Comparison of ENCODE assay signal across 8 cellular contexts in the genomic region with DNA sequence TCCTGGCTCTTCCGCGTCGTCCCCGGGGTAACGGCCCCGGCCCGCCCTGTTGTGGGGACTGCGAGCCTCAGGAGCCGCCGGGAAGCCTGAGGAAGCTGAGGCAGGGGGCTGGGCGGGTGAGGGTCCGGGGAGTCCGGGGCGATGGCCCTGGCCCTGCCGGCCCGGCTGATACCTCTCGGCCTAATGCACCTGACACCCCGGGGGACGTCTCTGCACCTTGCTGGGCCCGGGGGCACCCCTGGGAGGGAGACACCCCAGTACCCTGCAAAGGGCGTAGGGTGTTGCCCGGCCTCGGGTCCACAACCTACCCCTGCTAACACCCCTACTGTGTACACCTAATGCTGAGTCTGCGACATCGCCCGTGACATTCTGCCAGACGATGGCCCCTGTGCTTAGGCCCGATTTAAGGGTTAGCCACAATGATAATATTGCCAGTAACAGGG. TPM values are rescaled to one million over a fixed set of nuclear protein-coding genes. Genes with fewer than 3 reads are reported as not detected.
DNase-seq lines count a peak whose midpoint lies in the region; ATAC-seq and TF ChIP-seq lines count a peak whose summit lies in the region.

No MANE protein-coding gene starts in this region.

- H3K27me3 ChIP-seq in iPS-15b (ENCODE audit: control insufficient read depth, insufficient read depth, low read length) = no peaks in the 10 kb centered on the region

- no peaks in the 10 kb centered on the region for H3K9me3 Mint-ChIP-seq in activated CD8-positive, alpha-beta T cell treated with anti-CD3 and anti-CD28 coated beads for 36 hours
- H3K9me3 Mint-ChIP-seq in stimulated activated naive CD8-positive, alpha-beta T cell treated with anti-CD3 and anti-CD28 coated beads, Interleukin-15, amount 100 ng/mL, for 72 hours = no peaks in the 10 kb centered on the region

- H3K27me3 Mint-ChIP-seq in activated CD8-positive, alpha-beta T cell treated with anti-CD3 and anti-CD28 coated beads for 36 hours = no peaks in the 10 kb centered on the region
- H3K27me3 Mint-ChIP-seq in stimulated activated naive CD8-positive, alpha-beta T cell treated with anti-CD3 and anti-CD28 coated beads, Interleukin-15, amount 100 ng/mL, for 72 hours = no peaks in the 10 kb centered on the region

- peaks cover 24% of the 10 kb centered on the region for H3K4me1 Mint-ChIP-seq in activated CD8-positive, alpha-beta T cell treated with anti-CD3 and anti-CD28 coated beads for 36 hours (ENCODE audit: low read depth)
- peaks cover 39% of the 10 kb centered on the region for H3K4me1 Mint-ChIP-seq in stimulated activated naive CD8-positive, alpha-beta T cell treated with anti-CD3 and anti-CD28 coated beads, Interleukin-15, amount 100 ng/mL, for 72 hours

- H3K4me1 ChIP-seq in iPS-15b (ENCODE audit: control insufficient read depth, insufficient read depth, low read length) = no peaks in the 10 kb centered on the region

- H3K4me3 Mint-ChIP-seq in activated CD8-positive, alpha-beta T cell treated with anti-CD3 and anti-CD28 coated beads for 36 hours = peak overlapping the region; percentile 81
- H3K4me3 Mint-ChIP-seq in stimulated activated naive CD8-positive, alpha-beta T cell treated with anti-CD3 and anti-CD28 coated beads, Interleukin-15, amount 100 ng/mL, for 72 hours = peak overlapping the region; percentile 87 to 91

- H3K9ac ChIP-seq in iPS-15b (ENCODE audit: low read depth, low read length) = peak overlapping the region; percentile 73

- TF ChIP-seq CTCF in activated CD8-positive, alpha-beta T cell treated with anti-CD3 and anti-CD28 coated beads for 36 hours (IDR thresholded peaks at IDR 0.05) = no peak

- H3K4me3 ChIP-seq in iPS-15b (ENCODE audit: low read depth, low read length) = peak overlapping the region; percentile 91

- CTCF ChIA-PET in activated CD8-positive, alpha-beta T cell treated with anti-CD3 and anti-CD28 coated beads for 36 hours (lab: Charles Lee) = interaction anchor here (1.0 kb wide), 1 partner anchor 17 kb away, joined by 3 read pairs; no protein-coding TSS in a partner anchor

- peaks cover 16% of the 10 kb centered on the region for H3K36me3 Mint-ChIP-seq in activated CD8-positive, alpha-beta T cell treated with anti-CD3 and anti-CD28 coated beads for 36 hours (ENCODE audit: low read depth)

- intact Hi-C loops in activated CD8-positive, alpha-beta T cell treated with anti-CD3 and anti-CD28 coated beads for 36 hours (cut with micrococcal nuclease) = no loop called here

- ATAC-seq in GM18861 (IDR thresholded peaks at IDR 0.05; ENCODE audit: unreplicated experiment) (peak; percentile 11), HG02884 (IDR thresholded peaks at IDR 0.05; ENCODE audit: unreplicated experiment) (peak; percentile 2), GM18520 (IDR thresholded peaks at IDR 0.05; ENCODE audit: unreplicated experiment) (no peak)
- ATAC-seq in activated CD8-positive, alpha-beta T cell treated with anti-CD3 and anti-CD28 coated beads for 36 hours = no peak
- peak; percentile 24 for ATAC-seq in stimulated activated naive CD8-positive, alpha-beta T cell treated with anti-CD3 and anti-CD28 coated beads, Interleukin-15, amount 100 ng/mL, for 72 hours

- peaks cover 8% of the 10 kb centered on the region for H3K36me3 ChIP-seq in iPS-15b (ENCODE audit: control insufficient read depth, insufficient read depth, low read length)

- H3K9me3 ChIP-seq in iPS-15b (ENCODE audit: control insufficient read depth, insufficient read depth, low read length) = no peaks in the 10 kb centered on the region

- H3K27ac Mint-ChIP-seq in activated CD8-positive, alpha-beta T cell treated with anti-CD3 and anti-CD28 coated beads for 36 hours = peak overlapping the region; percentile 56
- peak overlapping the region; percentile 83 to 88 for H3K27ac Mint-ChIP-seq in stimulated activated naive CD8-positive, alpha-beta T cell treated with anti-CD3 and anti-CD28 coated beads, Interleukin-15, amount 100 ng/mL, for 72 hours

- no peak for DNase-seq in activated CD8-positive, alpha-beta T cell treated with anti-CD3 and anti-CD28 coated beads for 36 hours
- DNase-seq in stimulated activated naive CD8-positive, alpha-beta T cell treated with anti-CD3 and anti-CD28 coated beads, Interleukin-15, amount 100 ng/mL, for 72 hours = no peak
- no peak for DNase-seq in SIG-M5 (lab: John Stamatoyannopoulos, UW)
- DNase-seq in activated naive CD4-positive, alpha-beta T cell (lab: John Stamatoyannopoulos, UW) = no peak

- POLR2A ChIA-PET in activated CD8-positive, alpha-beta T cell treated with anti-CD3 and anti-CD28 coated beads for 36 hours (lab: Charles Lee) = interaction anchor here (1.0 to 1.2 kb wide), 2 partner anchors 22 to 192 kb away, joined by 3 to 4 read pairs; no protein-coding TSS in a partner anchor

RNA-seq across cellular contexts. Expression of a gene that starts 0.4 kb away (rescaled TPM):
- total RNA-seq in activated CD8-positive, alpha-beta T cell treated with anti-CD3 and anti-CD28 coated beads for 36 hours = 10 to 100 TPM; 79.9 to 81.4 TPM

RNA-seq across cellular contexts. Expression of a gene that starts 7.8 kb away (rescaled TPM):
- 100 to 1,000 TPM; 313 to 321 TPM for total RNA-seq in activated CD8-positive, alpha-beta T cell treated with anti-CD3 and anti-CD28 coated beads for 36 hours

RNA-seq across cellular contexts. Expression of a gene that starts 16.6 kb away (rescaled TPM):
- 10 to 100 TPM; 24.2 to 26.7 TPM for total RNA-seq in activated CD8-positive, alpha-beta T cell treated with anti-CD3 and anti-CD28 coated beads for 36 hours

Comparison
In these comparisons a context has a peak if more than half of its experiments do, and no peak if none do; other contexts are left out.
1. ATAC-seq: peak in GM18861 (single experiment), HG02884 (single experiment) and stimulated activated naive CD8-positive, alpha-beta T cell treated with anti-CD3 and anti-CD28 coated beads, Interleukin-15, amount 100 ng/mL, for 72 hours (single experiment); none in activated CD8-positive, alpha-beta T cell treated with anti-CD3 and anti-CD28 coated beads for 36 hours (single experiment) and GM18520 (single experiment).